Comparison of ENCODE assay signal across 1 cellular context in genomic region chr1:234933031-234933430, GRCh38.
TF ChIP-seq lines count a peak whose summit lies in the region.

No MANE protein-coding gene starts in this region.

TF ChIP-seq in K562, 482 proteins besides CTCF, POLR2A, EP300 and RAD21 (continued from another document):
- TF ChIP-seq RERE (CRISPR knock-in tag; IDR thresholded peaks at IDR 0.05; ENCODE audit: borderline replicate concordance) (no peak), GABPB1 (CRISPR knock-in tag; IDR thresholded peaks at IDR 0.05) (no peak), ZNF77 (CRISPR knock-in tag; IDR thresholded peaks at IDR 0.05) (no peak), RFX1 (IDR thresholded peaks at IDR 0.05) (no peak), SMARCB1 (IDR thresholded peaks at IDR 0.05; ENCODE audit: insufficient read length, low read depth) (no peak)
- TF ChIP-seq, protein P1, sequence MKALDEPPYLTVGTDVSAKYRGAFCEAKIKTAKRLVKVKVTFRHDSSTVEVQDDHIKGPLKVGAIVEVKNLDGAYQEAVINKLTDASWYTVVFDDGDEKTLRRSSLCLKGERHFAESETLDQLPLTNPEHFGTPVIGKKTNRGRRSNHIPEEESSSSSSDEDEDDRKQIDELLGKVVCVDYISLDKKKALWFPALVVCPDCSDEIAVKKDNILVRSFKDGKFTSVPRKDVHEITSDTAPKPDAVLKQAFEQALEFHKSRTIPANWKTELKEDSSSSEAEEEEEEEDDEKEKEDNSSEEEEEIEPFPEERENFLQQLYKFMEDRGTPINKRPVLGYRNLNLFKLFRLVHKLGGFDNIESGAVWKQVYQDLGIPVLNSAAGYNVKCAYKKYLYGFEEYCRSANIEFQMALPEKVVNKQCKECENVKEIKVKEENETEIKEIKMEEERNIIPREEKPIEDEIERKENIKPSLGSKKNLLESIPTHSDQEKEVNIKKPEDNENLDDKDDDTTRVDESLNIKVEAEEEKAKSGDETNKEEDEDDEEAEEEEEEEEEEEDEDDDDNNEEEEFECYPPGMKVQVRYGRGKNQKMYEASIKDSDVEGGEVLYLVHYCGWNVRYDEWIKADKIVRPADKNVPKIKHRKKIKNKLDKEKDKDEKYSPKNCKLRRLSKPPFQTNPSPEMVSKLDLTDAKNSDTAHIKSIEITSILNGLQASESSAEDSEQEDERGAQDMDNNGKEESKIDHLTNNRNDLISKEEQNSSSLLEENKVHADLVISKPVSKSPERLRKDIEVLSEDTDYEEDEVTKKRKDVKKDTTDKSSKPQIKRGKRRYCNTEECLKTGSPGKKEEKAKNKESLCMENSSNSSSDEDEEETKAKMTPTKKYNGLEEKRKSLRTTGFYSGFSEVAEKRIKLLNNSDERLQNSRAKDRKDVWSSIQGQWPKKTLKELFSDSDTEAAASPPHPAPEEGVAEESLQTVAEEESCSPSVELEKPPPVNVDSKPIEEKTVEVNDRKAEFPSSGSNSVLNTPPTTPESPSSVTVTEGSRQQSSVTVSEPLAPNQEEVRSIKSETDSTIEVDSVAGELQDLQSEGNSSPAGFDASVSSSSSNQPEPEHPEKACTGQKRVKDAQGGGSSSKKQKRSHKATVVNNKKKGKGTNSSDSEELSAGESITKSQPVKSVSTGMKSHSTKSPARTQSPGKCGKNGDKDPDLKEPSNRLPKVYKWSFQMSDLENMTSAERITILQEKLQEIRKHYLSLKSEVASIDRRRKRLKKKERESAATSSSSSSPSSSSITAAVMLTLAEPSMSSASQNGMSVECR (CRISPR knock-in tag; IDR thresholded peaks at IDR 0.05): no peak
- TF ChIP-seq, protein P2, sequence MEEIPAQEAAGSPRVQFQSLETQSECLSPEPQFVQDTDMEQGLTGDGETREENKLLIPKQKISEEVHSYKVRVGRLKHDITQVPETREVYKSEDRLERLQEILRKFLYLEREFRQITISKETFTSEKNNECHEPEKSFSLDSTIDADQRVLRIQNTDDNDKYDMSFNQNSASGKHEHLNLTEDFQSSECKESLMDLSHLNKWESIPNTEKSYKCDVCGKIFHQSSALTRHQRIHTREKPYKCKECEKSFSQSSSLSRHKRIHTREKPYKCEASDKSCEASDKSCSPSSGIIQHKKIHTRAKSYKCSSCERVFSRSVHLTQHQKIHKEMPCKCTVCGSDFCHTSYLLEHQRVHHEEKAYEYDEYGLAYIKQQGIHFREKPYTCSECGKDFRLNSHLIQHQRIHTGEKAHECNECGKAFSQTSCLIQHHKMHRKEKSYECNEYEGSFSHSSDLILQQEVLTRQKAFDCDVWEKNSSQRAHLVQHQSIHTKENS (CRISPR knock-in tag; IDR thresholded peaks at IDR 0.05): no peak
